8 cellular contexts compared by ENCODE assay signal in genomic region chr20:48635791-48636267, GRCh38.
DNase-seq lines count a peak whose midpoint lies in the region; ATAC-seq and TF ChIP-seq lines count a peak whose summit lies in the region.

No MANE protein-coding gene starts in this region.

- H3K9me3 ChIP-seq in trophoblast cell (ENCODE audit: insufficient read depth, low read depth, low read length) = peaks cover 5% of the 10 kb centered on the region

- peak; percentile 66 for DNase-seq in CD1c-positive myeloid dendritic cell (ENCODE audit: extremely low spot score)
- DNase-seq in HFF-Myc (ENCODE audit: extremely low read depth, low read depth) = no peak
- DNase-seq in RPMI7951 (ENCODE audit: low read depth) = peak; percentile 51
- peak; percentile 46 for DNase-seq in activated T-helper 2 cell treated with anti-CD3 and anti-CD28 coated beads, Interferon-gamma antibody, Interleukin-2, Interleukin-4, amounts not matched to agents 10 μg/mL and 5 μg/mL and 100 μg/mL, durations not matched to agents 14 hours and 24 hours and 36 hours (ENCODE audit: low spot score)
- DNase-seq in foreskin keratinocyte = no peak
- peak; percentile 32 to 63 for DNase-seq in trophoblast cell

- peak; percentile 94 for TF ChIP-seq CTCF in HFF-Myc (IDR thresholded peaks at IDR 0.05; ENCODE audit: low read depth, low read length, missing control alignments)
- peak; percentile 87 for TF ChIP-seq CTCF in foreskin keratinocyte (conservative IDR thresholded peaks at IDR 0.05)

- H3K4me2 ChIP-seq in trophoblast cell (ENCODE audit: low read length) = no peak overlapping the region

- no peak overlapping the region for H3K23ac ChIP-seq in trophoblast cell (ENCODE audit: low read length)

- H4K12ac ChIP-seq in trophoblast cell (ENCODE audit: low read depth, low read length) = no peak overlapping the region

- H3K27me3 ChIP-seq in foreskin keratinocyte (no peaks in the 10 kb centered on the region), trophoblast cell (ENCODE audit: insufficient read depth, low read length) (no peaks in the 10 kb centered on the region)

- peaks cover 4% of the 10 kb centered on the region for H3K4me1 Mint-ChIP-seq in activated T-helper 2 cell treated with anti-CD3 and anti-CD28 coated beads, Interferon-gamma antibody, Interleukin-2, Interleukin-4, amounts not matched to agents 10 μg/mL and 5 μg/mL and 100 μg/mL, durations not matched to agents 14 hours and 24 hours and 36 hours (ENCODE audit: low read depth)

- no peak overlapping the region for H3K4ac ChIP-seq in trophoblast cell (ENCODE audit: low read depth, low read length)

- WGBS in trophoblast cell (ENCODE audit: extremely low coverage, insufficient coverage, insufficient read length) = no CpG with 5 or more reads among the region's 5 CpGs

- H3K18ac ChIP-seq in trophoblast cell (ENCODE audit: low read length) = no peak overlapping the region

- intact Hi-C loops in activated T-helper 2 cell treated with anti-CD3 and anti-CD28 coated beads, Interferon-gamma antibody, Interleukin-2, Interleukin-4, amounts not matched to agents 10 μg/mL and 5 μg/mL and 100 μg/mL, durations not matched to agents 14 hours and 24 hours and 36 hours (cut with micrococcal nuclease) = loop anchor here (1.0 kb wide), 1 partner anchor 269 kb away; no protein-coding TSS in a partner anchor

- H3K4me1 ChIP-seq in foreskin keratinocyte (no peaks in the 10 kb centered on the region), trophoblast cell (ENCODE audit: control insufficient read depth in 1 of 2, insufficient read depth in 2 of 2, low read length in 2 of 2) (no peaks in the 10 kb centered on the region)

- no peak overlapping the region for H3K14ac ChIP-seq in trophoblast cell (ENCODE audit: low read length)

- H2AFZ ChIP-seq in trophoblast cell (ENCODE audit: insufficient read depth, low read length, poor library complexity) = no peak overlapping the region

- H3K27me3 Mint-ChIP-seq in activated T-helper 2 cell treated with anti-CD3 and anti-CD28 coated beads, Interferon-gamma antibody, Interleukin-2, Interleukin-4, amounts not matched to agents 10 μg/mL and 5 μg/mL and 100 μg/mL, durations not matched to agents 14 hours and 24 hours and 36 hours (ENCODE audit: low read depth) = no peaks in the 10 kb centered on the region

- no peaks in the 10 kb centered on the region for H3K79me1 ChIP-seq in trophoblast cell (ENCODE audit: low read length)

- H2AK5ac ChIP-seq in trophoblast cell (ENCODE audit: low read length) = no peak overlapping the region

- no peaks in the 10 kb centered on the region for H3K79me2 ChIP-seq in trophoblast cell (ENCODE audit: control insufficient read depth, insufficient read depth, low read length, poor library complexity)

- no peaks in the 10 kb centered on the region for H3K36me3 ChIP-seq in trophoblast cell (ENCODE audit: control insufficient read depth in 1 of 2, insufficient read depth in 2 of 2, low read length in 2 of 2)

- H4K8ac ChIP-seq in trophoblast cell (ENCODE audit: low read depth, low read length) = no peak overlapping the region

- H2BK5ac ChIP-seq in trophoblast cell (ENCODE audit: low read depth, low read length, poor library complexity) = no peak overlapping the region

- H2BK120ac ChIP-seq in trophoblast cell (ENCODE audit: insufficient read depth, low read length, poor library complexity) = no peak overlapping the region

- H3K9ac ChIP-seq in trophoblast cell (ENCODE audit: low read length) = no peak overlapping the region

- H3K36me3 Mint-ChIP-seq in activated T-helper 2 cell treated with anti-CD3 and anti-CD28 coated beads, Interferon-gamma antibody, Interleukin-2, Interleukin-4, amounts not matched to agents 10 μg/mL and 5 μg/mL and 100 μg/mL, durations not matched to agents 14 hours and 24 hours and 36 hours (ENCODE audit: low read depth) = peaks cover 30% of the 10 kb centered on the region

- no peak overlapping the region for H2BK12ac ChIP-seq in trophoblast cell (ENCODE audit: low read length)

- ATAC-seq in foreskin keratinocyte = peak; percentile 48
- ATAC-seq in HG02759 (IDR thresholded peaks at IDR 0.05; ENCODE audit: unreplicated experiment) = no peak
- ATAC-seq in GM18868 (IDR thresholded peaks at IDR 0.05; ENCODE audit: unreplicated experiment) = no peak

- H3K27ac ChIP-seq in foreskin keratinocyte (no peak overlapping the region), trophoblast cell (ENCODE audit: low read depth, low read length) (no peak overlapping the region)

- peak overlapping the region; percentile 53 for H3K27ac Mint-ChIP-seq in activated T-helper 2 cell treated with anti-CD3 and anti-CD28 coated beads, Interferon-gamma antibody, Interleukin-2, Interleukin-4, amounts not matched to agents 10 μg/mL and 5 μg/mL and 100 μg/mL, durations not matched to agents 14 hours and 24 hours and 36 hours

- no peaks in the 10 kb centered on the region for H3K9me3 Mint-ChIP-seq in activated T-helper 2 cell treated with anti-CD3 and anti-CD28 coated beads, Interferon-gamma antibody, Interleukin-2, Interleukin-4, amounts not matched to agents 10 μg/mL and 5 μg/mL and 100 μg/mL, durations not matched to agents 14 hours and 24 hours and 36 hours

- H3K4me3 Mint-ChIP-seq in activated T-helper 2 cell treated with anti-CD3 and anti-CD28 coated beads, Interferon-gamma antibody, Interleukin-2, Interleukin-4, amounts not matched to agents 10 μg/mL and 5 μg/mL and 100 μg/mL, durations not matched to agents 14 hours and 24 hours and 36 hours (ENCODE audit: low read depth) = no peak overlapping the region

- H4K91ac ChIP-seq in trophoblast cell (ENCODE audit: low read depth, low read length) = no peak overlapping the region

- H3K4me3 ChIP-seq in HFF-Myc (replicated peaks; ENCODE audit: low read depth, low read length) = no peak overlapping the region
- H3K4me3 ChIP-seq in trophoblast cell (ENCODE audit: low read depth, low read length) = no peak overlapping the region

Comparison
In these comparisons a context has a peak if more than half of its experiments do, and no peak if none do; other contexts are left out.
1. DNase-seq: peak in CD1c-positive myeloid dendritic cell (single experiment), RPMI7951 (single experiment), activated T-helper 2 cell treated with anti-CD3 and anti-CD28 coated beads, Interferon-gamma antibody, Interleukin-2, Interleukin-4, amounts not matched to agents 10 μg/mL and 5 μg/mL and 100 μg/mL, durations not matched to agents 14 hours and 24 hours and 36 hours (single experiment) and trophoblast cell (2 of 2); none in HFF-Myc (single experiment) and foreskin keratinocyte (0 of 2).